ENCODE assay signal across 1 cellular context in genomic region chr5:76974768-76975167, GRCh38.
TF ChIP-seq lines count a peak whose summit lies in the region.

No MANE protein-coding gene starts in this region.

TF ChIP-seq in GM12878, 131 proteins besides CTCF, POLR2A, EP300 and RAD21:
- TF ChIP-seq ZBTB11 (CRISPR knock-in tag; IDR thresholded peaks at IDR 0.05) (no peak), RELB (IDR thresholded peaks at IDR 0.05; ENCODE audit: low read depth) (no peak), SIX5 (IDR thresholded peaks at IDR 0.05; ENCODE audit: low read depth, low read length, severe bottlenecking) (no peak), SPI1 (IDR thresholded peaks at IDR 0.05; ENCODE audit: borderline replicate concordance, insufficient read depth, low read depth, low read length) (peak; percentile 50; the same call in 1 of the 2 replicates)
